Comparison of ENCODE assay signal across 8 cellular contexts in the genomic region with DNA sequence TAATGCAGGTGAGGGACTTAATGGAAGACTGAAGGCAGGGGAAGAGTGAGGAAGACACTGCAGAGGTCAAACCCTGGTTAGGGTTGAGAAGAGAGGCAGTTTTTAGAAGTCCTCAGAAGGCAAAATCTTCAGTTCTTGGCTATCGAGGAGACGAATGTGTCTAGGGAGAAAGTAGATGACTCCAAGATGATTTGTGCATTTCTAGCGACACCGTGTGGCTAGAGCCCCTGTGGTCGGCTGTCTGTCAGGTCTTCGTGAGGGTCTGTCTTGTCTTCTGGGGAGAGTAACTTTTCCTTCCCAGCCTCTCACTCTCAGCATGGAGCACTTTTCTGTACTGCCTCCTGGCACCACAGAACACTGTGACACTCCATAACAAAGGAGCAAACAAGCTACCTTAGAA.
A peak's percentile ranks its signal among the peaks of the same experiment; 100 is the strongest.
DNase-seq lines count a peak whose midpoint lies in the region; ATAC-seq and TF ChIP-seq lines count a peak whose summit lies in the region.

No MANE protein-coding gene starts in this region.

- H3K4me1 ChIP-seq in suprapubic skin = no peaks in the 10 kb centered on the region

- DNase-seq in activated T-cell treated with anti-CD3 and anti-CD28 coated beads, Interleukin-2, amount 50 U/mL, for 48 hours = peak; percentile 18 to 32
- DNase-seq in activated T-cell treated with anti-CD3 and anti-CD28 coated beads, Interleukin-2, amount 50 U/mL, for 24 hours = no peak
- DNase-seq in KBM-7 = peak; percentile 79
- DNase-seq in activated CD8-positive, alpha-beta T cell treated with anti-CD3 and anti-CD28 coated beads, Interleukin-2, amount 10 ng/mL, durations not matched to agents 7 days and 5 days = peak; percentile 23
- peak; percentile 66 for DNase-seq in left kidney (ENCODE audit: low read depth, low spot score)
- no peak for DNase-seq in T-helper 9 cell
- no peak for DNase-seq in suprapubic skin (ENCODE audit: low spot score in 2 of 2)

- H3K4me1 Mint-ChIP-seq in activated T-cell treated with anti-CD3 and anti-CD28 coated beads, Interleukin-2, amount 50 U/mL, for 24 hours (ENCODE audit: low read depth) = no peaks in the 10 kb centered on the region
- no peaks in the 10 kb centered on the region for H3K4me1 Mint-ChIP-seq in activated CD8-positive, alpha-beta T cell treated with anti-CD3 and anti-CD28 coated beads, Interleukin-2, amount 10 ng/mL, durations not matched to agents 7 days and 5 days (ENCODE audit: low read depth)

- TF ChIP-seq CTCF in suprapubic skin (IDR thresholded peaks at IDR 0.05) = no peak

- no peak overlapping the region for H3K4me3 ChIP-seq in suprapubic skin

- no peaks in the 10 kb centered on the region for H3K36me3 Mint-ChIP-seq in activated T-cell treated with anti-CD3 and anti-CD28 coated beads, Interleukin-2, amount 50 U/mL, for 24 hours (ENCODE audit: low read depth)
- no peaks in the 10 kb centered on the region for H3K36me3 Mint-ChIP-seq in activated CD8-positive, alpha-beta T cell treated with anti-CD3 and anti-CD28 coated beads, Interleukin-2, amount 10 ng/mL, durations not matched to agents 7 days and 5 days (ENCODE audit: low read depth)

- ATAC-seq in activated CD8-positive, alpha-beta T cell treated with anti-CD3 and anti-CD28 coated beads, Interleukin-2, amount 10 ng/mL, durations not matched to agents 7 days and 5 days = no peak
- ATAC-seq in HG03025 (IDR thresholded peaks at IDR 0.05; ENCODE audit: low FRiP score, unreplicated experiment) = no peak

- H3K9me3 ChIP-seq in suprapubic skin = no peaks in the 10 kb centered on the region

- CTCF ChIA-PET in activated CD8-positive, alpha-beta T cell treated with anti-CD3 and anti-CD28 coated beads, Interleukin-2, amount 10 ng/mL, durations not matched to agents 7 days and 5 days (lab: Charles Lee) = interaction anchor here (1.2 kb wide), 1 partner anchor 271 kb away, joined by 6 read pairs; no protein-coding TSS in a partner anchor

- H3K27ac ChIP-seq in suprapubic skin = no peak overlapping the region

- TF ChIP-seq EP300 in suprapubic skin (IDR thresholded peaks at IDR 0.05) = no peak

- no peaks in the 10 kb centered on the region for H3K27me3 ChIP-seq in suprapubic skin

- in situ Hi-C loops in KBM-7 (cut with MboI; ENCODE audit: low pct_unique_long_range_greater_than_20kb, low sequenced_read_pairs) = loop anchor here (25.0 kb wide), 1 partner anchor 256 kb away; no protein-coding TSS in a partner anchor

- no peaks in the 10 kb centered on the region for H3K36me3 ChIP-seq in suprapubic skin

- no peak overlapping the region for H3K4me3 Mint-ChIP-seq in activated T-cell treated with anti-CD3 and anti-CD28 coated beads, Interleukin-2, amount 50 U/mL, for 24 hours
- H3K4me3 Mint-ChIP-seq in activated CD8-positive, alpha-beta T cell treated with anti-CD3 and anti-CD28 coated beads, Interleukin-2, amount 10 ng/mL, durations not matched to agents 7 days and 5 days = no peak overlapping the region

- H3K27ac Mint-ChIP-seq in activated T-cell treated with anti-CD3 and anti-CD28 coated beads, Interleukin-2, amount 50 U/mL, for 24 hours = no peak overlapping the region
- H3K27ac Mint-ChIP-seq in activated CD8-positive, alpha-beta T cell treated with anti-CD3 and anti-CD28 coated beads, Interleukin-2, amount 10 ng/mL, durations not matched to agents 7 days and 5 days = no peak overlapping the region

- peaks cover 6% of the 10 kb centered on the region for H3K27me3 Mint-ChIP-seq in activated T-cell treated with anti-CD3 and anti-CD28 coated beads, Interleukin-2, amount 50 U/mL, for 24 hours
- H3K27me3 Mint-ChIP-seq in activated CD8-positive, alpha-beta T cell treated with anti-CD3 and anti-CD28 coated beads, Interleukin-2, amount 10 ng/mL, durations not matched to agents 7 days and 5 days (ENCODE audit: low read depth) = no peaks in the 10 kb centered on the region

- POLR2A ChIA-PET in activated CD8-positive, alpha-beta T cell treated with anti-CD3 and anti-CD28 coated beads, Interleukin-2, amount 10 ng/mL, durations not matched to agents 7 days and 5 days (lab: Charles Lee) = no interaction called here

- no peak for TF ChIP-seq POLR2A in suprapubic skin (IDR thresholded peaks at IDR 0.05)

- WGBS in suprapubic skin = 25% methylated on average over 6 of the region's 6 CpGs

- peaks cover 3% of the 10 kb centered on the region for H3K9me3 Mint-ChIP-seq in activated T-cell treated with anti-CD3 and anti-CD28 coated beads, Interleukin-2, amount 50 U/mL, for 24 hours
- H3K9me3 Mint-ChIP-seq in activated CD8-positive, alpha-beta T cell treated with anti-CD3 and anti-CD28 coated beads, Interleukin-2, amount 10 ng/mL, durations not matched to agents 7 days and 5 days (ENCODE audit: insufficient read depth) = no peaks in the 10 kb centered on the region

Comparison
In these comparisons a context has a peak if more than half of its experiments do, and no peak if none do; other contexts are left out.
1. DNase-seq: peak in activated T-cell treated with anti-CD3 and anti-CD28 coated beads, Interleukin-2, amount 50 U/mL, for 48 hours (2 of 2), KBM-7 (single experiment), activated CD8-positive, alpha-beta T cell treated with anti-CD3 and anti-CD28 coated beads, Interleukin-2, amount 10 ng/mL, durations not matched to agents 7 days and 5 days (single experiment) and left kidney (single experiment); none in activated T-cell treated with anti-CD3 and anti-CD28 coated beads, Interleukin-2, amount 50 U/mL, for 24 hours (single experiment), T-helper 9 cell (single experiment) and suprapubic skin (0 of 2).